In genomic region chr2:157269922-157270321, GRCh38 we compare ENCODE assay signal across 14 cellular contexts. TPM values are rescaled to one million over a fixed set of nuclear protein-coding genes. Genes with fewer than 3 reads are reported as not detected.
DNase-seq lines count a peak whose midpoint lies in the region; ATAC-seq and TF ChIP-seq lines count a peak whose summit lies in the region.
"Had no signal": no experiment of that assay in that cellular context is flagged by ENCODE, and none has a peak within 500 bp of the region (broad histone marks: within the 10 kb centered on the region; RNA-seq: fewer than 3 reads in every experiment).

No MANE protein-coding gene starts in this region.

- peak; percentile 86 for DNase-seq in NOMO-1 treated with DMSO at 0.1 percent for 48 hours (lab: John Stamatoyannopoulos, UW; ENCODE audit: unreplicated experiment)
- DNase-seq in mucosa of descending colon, result no peak
- DNase-seq in NCI-H2081 (lab: John Stamatoyannopoulos, UW), result no peak
- DNase-seq in NCI-H1105 (lab: John Stamatoyannopoulos, UW), result no peak
- DNase-seq: activated CD4-positive, alpha-beta T cell treated with anti-CD3 and anti-CD28 coated beads, Interleukin-2, amount 10 ng/mL, durations not matched to agents 7 days and 5 days; CD4-positive, alpha-beta memory T cell; effector CD4-positive, alpha-beta T cell; gastrocnemius medialis; NCI-H1930; SW 1271; testis had no signal

- no peaks in the 10 kb centered on the region for H3K4me1 ChIP-seq in mucosa of descending colon (ENCODE audit: low read depth)
- H3K4me1 ChIP-seq: gastrocnemius medialis, testis had no signal

- peak; percentile 52 for ATAC-seq in GM21390 (IDR thresholded peaks at IDR 0.05; ENCODE audit: unreplicated experiment)
- ATAC-seq in HG03060 (IDR thresholded peaks at IDR 0.05; ENCODE audit: low read depth, unreplicated experiment), result peak; percentile 57
- ATAC-seq in mucosa of descending colon, result no peak
- ATAC-seq in HG03025 (IDR thresholded peaks at IDR 0.05; ENCODE audit: low FRiP score, unreplicated experiment), result no peak
- ATAC-seq: gastrocnemius medialis had no signal

- H3K36me3 ChIP-seq in mucosa of descending colon (ENCODE audit: low read depth), result no peaks in the 10 kb centered on the region
- H3K36me3 ChIP-seq: gastrocnemius medialis had no signal

- intact Hi-C loops in mucosa of descending colon (cut with DNase I, micrococcal nuclease), result no loop called here

- no peaks in the 10 kb centered on the region for H3K9me3 ChIP-seq in mucosa of descending colon
- H3K9me3 ChIP-seq: gastrocnemius medialis, testis had no signal

- TF ChIP-seq CTCF in mucosa of descending colon (IDR thresholded peaks at IDR 0.05), result no peak

- H3K4me3 ChIP-seq in mucosa of descending colon, result no peak overlapping the region
- H3K4me3 ChIP-seq: gastrocnemius medialis, testis had no signal

RNA-seq across cellular contexts. Expression of gene GALNT5, which starts 12.4 kb away (rescaled TPM):
- 10 to 100 TPM; 16.5 to 46.1 (median 45.5) TPM for total RNA-seq in mucosa of descending colon
- total RNA-seq: activated CD4-positive, alpha-beta T cell treated with anti-CD3 and anti-CD28 coated beads, Interleukin-2, amount 10 ng/mL, durations not matched to agents 7 days and 5 days; CD4-positive, alpha-beta memory T cell had no signal

RNA-seq across cellular contexts. Expression of gene ERMN, which starts 55.7 kb away (rescaled TPM):
- under 1 TPM; 0.06 to 0.32 (median 0.14) TPM for total RNA-seq in mucosa of descending colon
- total RNA-seq: gastrocnemius medialis had no signal

Comparison
In these comparisons a context has a peak if more than half of its experiments do, and no peak if none do; other contexts are left out.
1. ATAC-seq: peak in GM21390 (single experiment) and HG03060 (single experiment); none in mucosa of descending colon (single experiment) and HG03025 (single experiment).